In genomic region chr17:51260960-51261958, GRCh38 we compare ENCODE assay signal across 8 cellular contexts.
DNase-seq lines count a peak whose midpoint lies in the region; ATAC-seq and TF ChIP-seq lines count a peak whose summit lies in the region.

No MANE protein-coding gene starts in this region.

- TF ChIP-seq CTCF in choroid plexus epithelial cell (conservative IDR thresholded peaks at IDR 0.05; ENCODE audit: low read depth, low read length), result no peak

- DNase-seq in SIG-M5 treated with dmso at 0.1 percent for 504 hours (lab: John Stamatoyannopoulos, UW; ENCODE audit: unreplicated experiment) (peak; percentile 74), SIG-M5 (lab: John Stamatoyannopoulos, UW) (no peak), NCI-H1930 (lab: John Stamatoyannopoulos, UW) (peak; percentile 46 to 57), choroid plexus epithelial cell (ENCODE audit: low read depth) (peak; percentile 35), left kidney (ENCODE audit: low read depth, low spot score) (peak; percentile 92)
- peak; percentile 70 to 72 for DNase-seq in stimulated activated CD4-positive, alpha-beta T cell treated with anti-CD3 and anti-CD28 coated beads, Interleukin-2, amount 100 ng/mL, for 48 hours

- H3K4me3 ChIP-seq in choroid plexus epithelial cell (ENCODE audit: low read depth, low read length), result peak overlapping the region; percentile 74

- ATAC-seq in HG02885 (IDR thresholded peaks at IDR 0.05; ENCODE audit: poor library complexity, unreplicated experiment), result peak; percentile 61
- ATAC-seq in activated CD4-positive, CD25-positive, alpha-beta regulatory T cell treated with anti-CD3 and anti-CD28 coated beads, Interleukin-2, amount 50 U/mL, for 24 hours, result peak; percentile 55 to 60
